In the genomic region with DNA sequence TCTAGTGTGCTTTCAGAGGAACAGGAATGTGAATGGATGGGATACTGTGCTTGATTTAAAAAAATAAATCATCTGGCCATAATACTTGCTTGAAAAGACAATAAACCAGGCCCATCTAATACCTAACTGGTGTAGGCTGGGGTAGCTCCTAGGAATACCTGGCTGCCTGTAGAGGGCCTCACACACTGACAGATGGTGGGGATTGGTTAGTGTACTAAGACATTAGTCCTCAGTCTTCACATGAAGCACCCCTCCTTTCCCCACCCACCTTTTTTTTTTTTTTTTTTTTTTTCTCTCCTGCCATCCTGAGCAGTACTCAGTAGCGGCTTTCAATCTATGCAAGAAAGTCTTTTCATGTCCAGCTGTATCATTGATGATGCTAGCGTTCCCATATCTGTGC, we compare ENCODE assay signal across 22 cellular contexts.
A peak's percentile ranks its signal among the peaks of the same experiment; 100 is the strongest.
DNase-seq lines count a peak whose midpoint lies in the region; ATAC-seq and TF ChIP-seq lines count a peak whose summit lies in the region.
"Had no signal": no experiment of that assay in that cellular context is flagged by ENCODE, and none has a peak within 500 bp of the region (broad histone marks: within the 10 kb centered on the region; RNA-seq: fewer than 3 reads in every experiment).

No MANE protein-coding gene starts in this region.

- CTCF ChIA-PET in WTC11 (lab: Charles Lee): interaction anchor here (0.5 to 1.4 kb wide), 13 partner anchors 8 to 775 kb away, joined by 3 to 7 read pairs (median 3); a partner anchor contains a TSS

- H2BK15ac ChIP-seq in mesendoderm (replicated peaks; ENCODE audit: low read depth): no peak overlapping the region

- H3K27me3 Mint-ChIP-seq in WTC11 (ENCODE audit: low read depth): no peaks in the 10 kb centered on the region
- H3K27me3 Mint-ChIP-seq: IgD-negative memory B cell had no signal

- no peaks in the 10 kb centered on the region for H3K9me2 ChIP-seq in Loucy (replicated peaks; ENCODE audit: low read depth, low read length)
- H3K9me2 ChIP-seq: SK-N-SH had no signal

- peak; percentile 7 for DNase-seq in NCI-H2171 treated with DMSO at 0.1 percent for 48 hours (lab: John Stamatoyannopoulos, UW)
- DNase-seq in NCI-H2171 (lab: John Stamatoyannopoulos, UW): no peak
- peak; percentile 18 for DNase-seq in WTC11 (ENCODE audit: low spot score)
- peak; percentile 42 for DNase-seq in mesendoderm
- DNase-seq in sciatic nerve (ENCODE audit: low spot score): no peak
- DNase-seq: DMS79 treated with DMSO at 0.1 percent for 48 hours, Karpas-422, NCI-H1048, NCI-H1417 treated with DMSO at 0.1 percent for 48 hours, NCI-H187 treated with DMSO at 0.1 percent for 48 hours, NCI-H345, PC-9, RPMI8226, SHP77, SK-N-SH had no signal

- no peak overlapping the region for H3K4me3 Mint-ChIP-seq in WTC11
- H3K4me3 Mint-ChIP-seq: CD14-positive monocyte, IgD-negative memory B cell had no signal

- H4K8ac ChIP-seq in mesendoderm (ENCODE audit: low read depth, low read length): no peak overlapping the region

- no peak overlapping the region for H3K4me3 ChIP-seq in Loucy (ENCODE audit: low read length, poor library complexity, severe bottlenecking)
- no peak overlapping the region for H3K4me3 ChIP-seq in mesendoderm (ENCODE audit: low read length)
- H3K4me3 ChIP-seq: GM12878, HAP-1, PC-9 had no signal

- H2BK120ac ChIP-seq in mesendoderm (ENCODE audit: low read depth, low read length): no peak overlapping the region

- TF ChIP-seq CTCF in Loucy (conservative IDR thresholded peaks at IDR 0.05; ENCODE audit: low read length) (0 out of 2 replicates have a peak, but pooled peaks have one; percentile 16), WTC11 (IDR thresholded peaks at IDR 0.05) (no peak)

- WGBS in mesendoderm (ENCODE audit: extremely low coverage, insufficient coverage, low lambda C conversion rate): no CpG with 5 or more reads among the region's 2 CpGs

- POLR2A ChIA-PET in WTC11 (lab: Charles Lee): interaction anchor here (0.7 kb wide), 1 partner anchor 651 kb away, joined by 7 read pairs; no protein-coding TSS in a partner anchor

- H3K36me3 ChIP-seq in Loucy (ENCODE audit: insufficient read depth, low read length) (no peaks in the 10 kb centered on the region), mesendoderm (ENCODE audit: control insufficient read depth, insufficient read depth, low read length) (no peaks in the 10 kb centered on the region)

- H2AK5ac ChIP-seq in mesendoderm (ENCODE audit: low read length): no peak overlapping the region

- H3K9me3 Mint-ChIP-seq in WTC11: peaks cover 4% of the 10 kb centered on the region

- no peaks in the 10 kb centered on the region for H3F3A ChIP-seq in Loucy (ENCODE audit: low read depth)

- H3K4me1 ChIP-seq in Loucy (ENCODE audit: insufficient read depth, low read length, poor library complexity, severe bottlenecking): no peaks in the 10 kb centered on the region
- no peaks in the 10 kb centered on the region for H3K4me1 ChIP-seq in mesendoderm (ENCODE audit: control insufficient read depth, low read depth, low read length)

- intact Hi-C loops in sciatic nerve (cut with DNase I): no loop called here

- H3K27me3 ChIP-seq in Loucy (ENCODE audit: insufficient read depth, low read length, poor library complexity, severe bottlenecking) (no peaks in the 10 kb centered on the region), mesendoderm (ENCODE audit: insufficient read depth, low read length, poor library complexity) (no peaks in the 10 kb centered on the region)

- H2AFZ ChIP-seq in Loucy (ENCODE audit: low read length): no peak overlapping the region
- H2AFZ ChIP-seq: PC-9 had no signal

- H4K5ac ChIP-seq in mesendoderm (ENCODE audit: low read length): no peak overlapping the region

- no peaks in the 10 kb centered on the region for H3K4me1 Mint-ChIP-seq in WTC11
- H3K4me1 Mint-ChIP-seq: IgD-negative memory B cell had no signal

- no peak overlapping the region for H3K23ac ChIP-seq in mesendoderm (ENCODE audit: low read length)

- H3K9ac ChIP-seq in Loucy (ENCODE audit: low read depth, low read length, poor library complexity, severe bottlenecking) (no peak overlapping the region), mesendoderm (ENCODE audit: low read length) (no peak overlapping the region)
- H3K9ac ChIP-seq: SK-N-SH had no signal

- H4K20me1 ChIP-seq in Loucy (ENCODE audit: insufficient read depth, low read length, poor library complexity, severe bottlenecking): no peaks in the 10 kb centered on the region

- peak; percentile 99 for ATAC-seq in WTC11
- no peak for ATAC-seq in HG03039 (IDR thresholded peaks at IDR 0.05; ENCODE audit: unreplicated experiment)
- ATAC-seq in sciatic nerve: no peak
- no peak for ATAC-seq in HG03565 (IDR thresholded peaks at IDR 0.05; ENCODE audit: unreplicated experiment)
- ATAC-seq: GM12878 had no signal

- H3K18ac ChIP-seq in mesendoderm (ENCODE audit: low read length): no peak overlapping the region

- H3K27ac Mint-ChIP-seq in WTC11: no peak overlapping the region
- H3K27ac Mint-ChIP-seq: IgD-negative memory B cell had no signal

- H3K36me3 Mint-ChIP-seq in WTC11: peaks cover 51% of the 10 kb centered on the region
- H3K36me3 Mint-ChIP-seq: CD14-positive monocyte, IgD-negative memory B cell had no signal

- H3K4ac ChIP-seq in mesendoderm (ENCODE audit: low read depth, low read length): no peak overlapping the region

- H3K56ac ChIP-seq in mesendoderm (ENCODE audit: low read length): no peak overlapping the region

- no peak overlapping the region for H3K4me2 ChIP-seq in Loucy (ENCODE audit: low read depth, low read length, poor library complexity, severe bottlenecking)
- no peak overlapping the region for H3K4me2 ChIP-seq in mesendoderm (ENCODE audit: low read length)
- H3K4me2 ChIP-seq: PC-9, SK-N-SH had no signal

- H3K79me1 ChIP-seq in mesendoderm (ENCODE audit: low read length): no peaks in the 10 kb centered on the region

- no peak overlapping the region for H3K27ac ChIP-seq in mesendoderm (ENCODE audit: low read depth, low read length)
- H3K27ac ChIP-seq: PC-9 had no signal

- H3K9me3 ChIP-seq in Loucy (ENCODE audit: insufficient read depth, low read depth, low read length): no peaks in the 10 kb centered on the region
- H3K9me3 ChIP-seq: HAP-1, SK-N-SH had no signal

- H3K79me2 ChIP-seq in Loucy (ENCODE audit: insufficient read depth, low read length): no peaks in the 10 kb centered on the region
- H3K79me2 ChIP-seq in mesendoderm (ENCODE audit: control insufficient read depth, insufficient read depth, low read length): no peaks in the 10 kb centered on the region

- no peak overlapping the region for H2BK5ac ChIP-seq in mesendoderm (ENCODE audit: low read length)

TF ChIP-seq in WTC11, 78 proteins besides CTCF, POLR2A, EP300 and RAD21 (continues in another document):
- TF ChIP-seq IRF2 (CRISPR knock-in tag; IDR thresholded peaks at IDR 0.05; ENCODE audit: borderline replicate concordance, low read depth) (no peak), GABPB1 (CRISPR knock-in tag; IDR thresholded peaks at IDR 0.05) (no peak), MXD4 (CRISPR knock-in tag; IDR thresholded peaks at IDR 0.05; ENCODE audit: borderline replicate concordance) (no peak), ZNF416 (CRISPR knock-in tag; IDR thresholded peaks at IDR 0.05) (no peak), NFATC4 (CRISPR knock-in tag; IDR thresholded peaks at IDR 0.05) (no peak)
- TF ChIP-seq, protein P1, sequence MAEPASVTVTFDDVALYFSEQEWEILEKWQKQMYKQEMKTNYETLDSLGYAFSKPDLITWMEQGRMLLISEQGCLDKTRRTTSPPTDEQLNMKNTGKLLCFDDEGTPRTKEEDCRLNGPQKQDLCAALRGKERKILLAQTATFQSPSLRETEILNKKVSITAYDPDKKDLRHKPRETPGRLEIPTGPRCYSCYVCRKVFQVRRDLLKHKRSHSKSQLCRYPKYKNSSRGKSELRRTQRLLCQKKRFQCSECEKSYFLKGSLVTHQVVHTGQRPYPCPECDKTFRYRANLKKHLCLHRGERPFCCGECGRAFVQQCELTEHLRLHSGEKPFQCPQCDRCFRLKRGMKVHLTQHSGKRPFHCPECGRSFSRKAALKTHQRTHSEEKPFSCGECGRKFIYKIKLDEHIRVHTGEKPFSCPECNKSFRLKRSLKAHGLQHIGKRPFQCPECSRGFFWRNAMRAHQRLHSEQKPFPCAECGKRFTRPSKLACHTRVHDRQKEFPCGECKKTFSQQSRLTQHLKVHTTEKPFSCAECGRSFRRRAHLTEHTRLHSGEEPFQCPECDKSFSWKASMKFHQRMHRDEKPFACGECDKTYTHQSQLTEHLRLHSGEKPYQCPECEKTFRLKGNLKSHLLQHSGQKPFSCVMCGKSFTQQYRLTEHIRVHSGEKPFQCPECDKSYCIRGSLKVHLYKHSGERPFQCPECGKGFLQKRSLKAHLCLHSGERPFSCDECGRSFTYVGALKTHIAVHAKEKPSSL (CRISPR knock-in tag; conservative IDR thresholded peaks at IDR 0.05): no peak
- TF ChIP-seq, protein P2, sequence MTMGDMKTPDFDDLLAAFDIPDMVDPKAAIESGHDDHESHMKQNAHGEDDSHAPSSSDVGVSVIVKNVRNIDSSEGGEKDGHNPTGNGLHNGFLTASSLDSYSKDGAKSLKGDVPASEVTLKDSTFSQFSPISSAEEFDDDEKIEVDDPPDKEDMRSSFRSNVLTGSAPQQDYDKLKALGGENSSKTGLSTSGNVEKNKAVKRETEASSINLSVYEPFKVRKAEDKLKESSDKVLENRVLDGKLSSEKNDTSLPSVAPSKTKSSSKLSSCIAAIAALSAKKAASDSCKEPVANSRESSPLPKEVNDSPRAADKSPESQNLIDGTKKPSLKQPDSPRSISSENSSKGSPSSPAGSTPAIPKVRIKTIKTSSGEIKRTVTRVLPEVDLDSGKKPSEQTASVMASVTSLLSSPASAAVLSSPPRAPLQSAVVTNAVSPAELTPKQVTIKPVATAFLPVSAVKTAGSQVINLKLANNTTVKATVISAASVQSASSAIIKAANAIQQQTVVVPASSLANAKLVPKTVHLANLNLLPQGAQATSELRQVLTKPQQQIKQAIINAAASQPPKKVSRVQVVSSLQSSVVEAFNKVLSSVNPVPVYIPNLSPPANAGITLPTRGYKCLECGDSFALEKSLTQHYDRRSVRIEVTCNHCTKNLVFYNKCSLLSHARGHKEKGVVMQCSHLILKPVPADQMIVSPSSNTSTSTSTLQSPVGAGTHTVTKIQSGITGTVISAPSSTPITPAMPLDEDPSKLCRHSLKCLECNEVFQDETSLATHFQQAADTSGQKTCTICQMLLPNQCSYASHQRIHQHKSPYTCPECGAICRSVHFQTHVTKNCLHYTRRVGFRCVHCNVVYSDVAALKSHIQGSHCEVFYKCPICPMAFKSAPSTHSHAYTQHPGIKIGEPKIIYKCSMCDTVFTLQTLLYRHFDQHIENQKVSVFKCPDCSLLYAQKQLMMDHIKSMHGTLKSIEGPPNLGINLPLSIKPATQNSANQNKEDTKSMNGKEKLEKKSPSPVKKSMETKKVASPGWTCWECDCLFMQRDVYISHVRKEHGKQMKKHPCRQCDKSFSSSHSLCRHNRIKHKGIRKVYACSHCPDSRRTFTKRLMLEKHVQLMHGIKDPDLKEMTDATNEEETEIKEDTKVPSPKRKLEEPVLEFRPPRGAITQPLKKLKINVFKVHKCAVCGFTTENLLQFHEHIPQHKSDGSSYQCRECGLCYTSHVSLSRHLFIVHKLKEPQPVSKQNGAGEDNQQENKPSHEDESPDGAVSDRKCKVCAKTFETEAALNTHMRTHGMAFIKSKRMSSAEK (CRISPR knock-in tag; IDR thresholded peaks at IDR 0.05; ENCODE audit: borderline replicate concordance): no peak

Comparison
In these comparisons a context has a peak if more than half of its experiments do, and no peak if none do; other contexts are left out.
1. DNase-seq: peak in NCI-H2171 treated with DMSO at 0.1 percent for 48 hours (single experiment), WTC11 (single experiment) and mesendoderm (single experiment); none in NCI-H2171 (single experiment) and sciatic nerve (single experiment).